8 cellular contexts compared by ENCODE assay signal in genomic region chr5:65625743-65626142, GRCh38. TPM values are rescaled to one million over a fixed set of nuclear protein-coding genes. Genes with fewer than 3 reads are reported as not detected.
A peak's percentile ranks its signal among the peaks of the same experiment; 100 is the strongest.
DNase-seq lines count a peak whose midpoint lies in the region; TF ChIP-seq lines count a peak whose summit lies in the region.

No MANE protein-coding gene starts in this region.

- in situ Hi-C loops in G401 (cut with HindIII; ENCODE audit: low sequenced_read_pairs), result no loop called here

- H3K9me3 Mint-ChIP-seq in CD8-positive, alpha-beta memory T cell, result no peaks in the 10 kb centered on the region
- no peaks in the 10 kb centered on the region for H3K9me3 Mint-ChIP-seq in neural crest cell

- peaks cover 7% of the 10 kb centered on the region for H3K36me3 ChIP-seq in CD8-positive, alpha-beta memory T cell (ENCODE audit: insufficient read depth, low read length)
- peaks cover 7% of the 10 kb centered on the region for H3K36me3 ChIP-seq in MM.1S (replicated peaks; ENCODE audit: insufficient read depth, low read length)

- H3K4me3 ChIP-seq in CD8-positive, alpha-beta memory T cell (ENCODE audit: low read length), result peak overlapping the region; percentile 62
- peak overlapping the region; percentile 97 for H3K4me3 ChIP-seq in MM.1S (ENCODE audit: low read length)

- H3K4me3 Mint-ChIP-seq in CD8-positive, alpha-beta memory T cell, result peak overlapping the region; percentile 71 to 100 (median 98)
- peak overlapping the region; percentile 100 for H3K4me3 Mint-ChIP-seq in neural crest cell

- peak overlapping the region; percentile 91 for H3K27ac ChIP-seq in CD8-positive, alpha-beta memory T cell (ENCODE audit: low read depth, low read length)
- peak overlapping the region; percentile 87; the same call in 1 of the 2 replicates for H3K27ac ChIP-seq in MM.1S (ENCODE audit: low read length)

- no peaks in the 10 kb centered on the region for H4K20me1 ChIP-seq in MM.1S (ENCODE audit: insufficient read depth, low read length)

- no peak for TF ChIP-seq CTCF in MM.1S (IDR thresholded peaks at IDR 0.05; ENCODE audit: low read length)
- no peak for TF ChIP-seq CTCF in neural crest cell (conservative IDR thresholded peaks at IDR 0.05)
- no peak for TF ChIP-seq CTCF in GM10248 (IDR thresholded peaks at IDR 0.05; ENCODE audit: control extremely low read depth, extremely low read depth, low read depth, missing control alignments)

- peaks cover 0 to 3% of the 10 kb centered on the region in 2 donors for H3K27me3 Mint-ChIP-seq in CD8-positive, alpha-beta memory T cell
- no peaks in the 10 kb centered on the region for H3K27me3 Mint-ChIP-seq in neural crest cell (ENCODE audit: low read depth)

- H3K27me3 ChIP-seq in CD8-positive, alpha-beta memory T cell (ENCODE audit: insufficient read depth, low read length, poor library complexity, severe bottlenecking), result no peaks in the 10 kb centered on the region
- no peaks in the 10 kb centered on the region for H3K27me3 ChIP-seq in MM.1S (replicated peaks; ENCODE audit: insufficient read depth, low read length)

- H3F3A ChIP-seq in MM.1S (ENCODE audit: insufficient read depth, low read length), result 0 out of 2 replicates have a peak, but pooled peaks cover 5% of the 10 kb centered on the region

- no peak for DNase-seq in CD8-positive, alpha-beta memory T cell
- no peak for DNase-seq in MM.1S
- DNase-seq in dermis blood vessel endothelial cell, result peak; percentile 4
- DNase-seq in neural crest cell (ENCODE audit: low read depth, low spot score), result no peak
- DNase-seq in putamen (ENCODE audit: low spot score), result no peak
- DNase-seq in G401 (ENCODE audit: low spot score), result no peak
- DNase-seq in NCI-H345 (lab: John Stamatoyannopoulos, UW), result no peak
- DNase-seq in GM10248 (ENCODE audit: extremely low spot score), result no peak

- H3K4me1 Mint-ChIP-seq in CD8-positive, alpha-beta memory T cell, result peaks cover 45 to 60% (median 51%) of the 10 kb centered on the region in 3 donors
- H3K4me1 Mint-ChIP-seq in neural crest cell, result peaks cover 34% of the 10 kb centered on the region

- H3K4me1 ChIP-seq in CD8-positive, alpha-beta memory T cell (ENCODE audit: insufficient read depth, low read length), result peaks cover 31% of the 10 kb centered on the region
- H3K4me1 ChIP-seq in MM.1S (ENCODE audit: low read length), result peaks cover 16% of the 10 kb centered on the region; the same call in 1 of the 2 replicates

- H3K79me2 ChIP-seq in MM.1S (ENCODE audit: low read length), result peaks cover 86% of the 10 kb centered on the region

- H3K9me2 ChIP-seq in MM.1S (replicated peaks; ENCODE audit: insufficient read depth, low read length), result no peaks in the 10 kb centered on the region

- peaks cover 5 to 39% (median 6%) of the 10 kb centered on the region in 3 donors for H3K36me3 Mint-ChIP-seq in CD8-positive, alpha-beta memory T cell
- H3K36me3 Mint-ChIP-seq in neural crest cell (ENCODE audit: low read depth), result peaks cover 7% of the 10 kb centered on the region

- H3K27ac Mint-ChIP-seq in CD8-positive, alpha-beta memory T cell, result peak overlapping the region in 7 of 8 donors; percentile 75 to 100 (median 97)
- peak overlapping the region; percentile 43 for H3K27ac Mint-ChIP-seq in neural crest cell (ENCODE audit: unreplicated experiment)

- POLR2A ChIA-PET in CD8-positive, alpha-beta memory T cell (lab: Charles Lee), result interaction anchor here (1.1 to 3.8 kb wide), 2 partner anchors 46 to 63 kb away, joined by 3 to 42 read pairs; partner anchors contain the start of genes CENPK and PPWD1
- POLR2A ChIA-PET in GM10248 (lab: Yijun Ruan, JAX), result interaction anchor here (0.7 kb wide), 1 partner anchor 1212 kb away, joined by 3 read pairs; no protein-coding TSS in a partner anchor

- H3K9ac ChIP-seq in MM.1S (ENCODE audit: low read length), result peak overlapping the region; percentile 83; the same call in 1 of the 2 replicates

- no peaks in the 10 kb centered on the region for H3K9me3 ChIP-seq in CD8-positive, alpha-beta memory T cell (ENCODE audit: low read length)
- H3K9me3 ChIP-seq in MM.1S (replicated peaks; ENCODE audit: insufficient read depth, low read length), result no peaks in the 10 kb centered on the region

- peak overlapping the region; percentile 70 for H3K4me2 ChIP-seq in MM.1S (ENCODE audit: low read depth, low read length)

- H2AFZ ChIP-seq in MM.1S (ENCODE audit: low read length), result no peak overlapping the region

- CTCF ChIA-PET in CD8-positive, alpha-beta memory T cell (lab: Charles Lee), result no interaction called here
- CTCF ChIA-PET in GM10248 (lab: Yijun Ruan, JAX), result interaction anchor here (1.2 kb wide), 1 partner anchor 25 kb away, joined by 3 read pairs; no protein-coding TSS in a partner anchor

RNA-seq across cellular contexts. Expression of gene SHLD3, which starts 0.9 kb away (rescaled TPM):
- total RNA-seq in CD8-positive, alpha-beta memory T cell, result 1 to 10 TPM; 8.2 to 8.5 TPM
- 4.2 TPM for polyA plus RNA-seq in CD8-positive, alpha-beta memory T cell
- total RNA-seq in dermis blood vessel endothelial cell, result 4.0 and 6.3 TPM in 2 replicates
- 3.8 and 4.3 TPM in 2 replicates for total RNA-seq in neural crest cell
- 3.4 and 5.9 TPM in 2 replicates for total RNA-seq in G401 (2014; rRNA removed; shearing (Covaris generic))

RNA-seq across cellular contexts. Expression of gene TRAPPC13, which starts 0.9 kb away (rescaled TPM):
- 10 to 100 TPM; 24.1 to 25.2 TPM for total RNA-seq in CD8-positive, alpha-beta memory T cell
- polyA plus RNA-seq in CD8-positive, alpha-beta memory T cell, result 15.7 TPM
- total RNA-seq in dermis blood vessel endothelial cell (29.0 and 29.3 TPM in 2 replicates), neural crest cell (21.7 and 24.9 TPM in 2 replicates)
- 29.1 and 37.7 TPM in 2 replicates for total RNA-seq in G401 (2014; rRNA removed; shearing (Covaris generic))

RNA-seq across cellular contexts. Expression of gene TRIM23, which starts 1.6 kb away (rescaled TPM):
- total RNA-seq in CD8-positive, alpha-beta memory T cell, result 1 to 10 TPM; 7.8 to 9.8 TPM
- polyA plus RNA-seq in CD8-positive, alpha-beta memory T cell, result 12.8 TPM
- total RNA-seq in dermis blood vessel endothelial cell, result 21.4 and 24.7 TPM in 2 replicates
- total RNA-seq in neural crest cell, result 11.6 and 12.7 TPM in 2 replicates
- 9.4 and 16.0 TPM in 2 replicates for total RNA-seq in G401 (2014; rRNA removed; shearing (Covaris generic))
